ENCODE assay signal across 12 cellular contexts in the genomic region with DNA sequence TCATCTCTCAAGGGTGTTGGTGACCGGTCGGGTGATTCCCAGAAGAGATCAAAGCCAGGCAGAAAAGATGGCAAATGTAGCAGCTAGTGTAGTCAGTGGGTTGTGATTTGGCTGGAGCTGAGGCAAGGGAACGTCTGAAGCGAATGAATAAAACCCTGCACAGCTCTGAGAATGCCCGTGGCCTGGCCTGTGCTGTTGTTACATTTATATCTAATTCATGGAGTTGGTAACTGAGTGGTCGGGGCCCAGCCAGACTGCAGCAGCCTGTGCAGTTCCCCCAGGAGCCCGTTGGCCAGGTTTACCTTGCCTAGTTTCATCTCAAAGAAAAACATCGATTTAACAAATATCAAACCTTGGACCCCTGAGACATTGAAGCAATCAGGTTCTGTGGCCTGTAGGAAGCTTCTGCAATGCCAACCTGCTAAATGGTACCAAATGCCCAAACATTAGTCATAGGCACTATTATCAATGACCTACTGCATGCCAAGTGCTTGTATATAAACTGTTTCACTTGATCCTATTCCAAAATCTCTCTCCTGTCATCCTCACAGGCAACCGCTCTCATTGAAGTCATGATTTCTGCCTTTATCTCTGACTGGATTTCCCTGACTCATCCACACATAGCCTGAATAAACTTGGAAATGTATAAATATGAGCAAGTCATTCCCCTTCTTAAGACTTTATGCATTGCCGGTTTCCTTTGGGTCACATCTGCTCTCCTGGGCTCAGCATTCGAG.
DNase-seq lines count a peak whose midpoint lies in the region; ATAC-seq, FAIRE-seq and TF ChIP-seq lines count a peak whose summit lies in the region.
"Had no signal": no experiment of that assay in that cellular context is flagged by ENCODE, and none has a peak within 500 bp of the region (broad histone marks: within the 10 kb centered on the region; RNA-seq: fewer than 3 reads in every experiment).

No MANE protein-coding gene starts in this region.

- no peak for TF ChIP-seq CTCF in CD4-positive, alpha-beta T cell (IDR thresholded peaks at IDR 0.05)

- no peaks in the 10 kb centered on the region for H3K36me3 Mint-ChIP-seq in CD4-positive, alpha-beta T cell (ENCODE audit: low read depth)
- H3K36me3 Mint-ChIP-seq: natural killer cell treated with Interleukin-12 subunit alpha and Interleukin-12 subunit beta and Interleukin-15 and Interleukin-18, amount 100 ng/mL, for 72 hours had no signal

- no peak for FAIRE-seq in RCC 7860 (lab: Jason Lieb, UNC)
- no peak for FAIRE-seq in HTR-8/SVneo (lab: Jason Lieb, UNC)
- FAIRE-seq: K562 had no signal

- 76% methylated on average over 11 of the region's 11 CpGs for WGBS in right cardiac atrium

- no peaks in the 10 kb centered on the region for H3K4me1 Mint-ChIP-seq in CD4-positive, alpha-beta T cell (ENCODE audit: low read depth)

- no peak overlapping the region for H3K4me3 ChIP-seq in right cardiac atrium (ENCODE audit: low read length)
- H3K4me3 ChIP-seq: body of pancreas, K562 had no signal

- H3K27me3 Mint-ChIP-seq in CD4-positive, alpha-beta T cell, result no peaks in the 10 kb centered on the region
- H3K27me3 Mint-ChIP-seq: natural killer cell treated with Interleukin-12 subunit alpha and Interleukin-12 subunit beta and Interleukin-15 and Interleukin-18, amount 100 ng/mL, for 72 hours had no signal

- no peaks in the 10 kb centered on the region for H3K9me3 Mint-ChIP-seq in CD4-positive, alpha-beta T cell
- H3K9me3 Mint-ChIP-seq: natural killer cell treated with Interleukin-12 subunit alpha and Interleukin-12 subunit beta and Interleukin-15 and Interleukin-18, amount 100 ng/mL, for 72 hours had no signal

- no peaks in the 10 kb centered on the region for H3K9me3 ChIP-seq in right cardiac atrium (ENCODE audit: control insufficient read depth, low read length)
- no peaks in the 10 kb centered on the region for H3K9me3 ChIP-seq in CD4-positive, alpha-beta T cell (ENCODE audit: control insufficient read depth, low read length)
- H3K9me3 ChIP-seq: body of pancreas had no signal

- peak; percentile 28 for DNase-seq in GOT3 (lab: John Stamatoyannopoulos, UW)
- DNase-seq in amniotic stem cell (lab: John Stamatoyannopoulos, UW), result peak; percentile 51
- peak in 1 of 3 donors; percentile 61 for DNase-seq in right cardiac atrium
- DNase-seq in stromal cell of bone marrow (ENCODE audit: low read depth), result peak; percentile 69
- DNase-seq in CD4-positive, alpha-beta T cell, result no peak
- no peak for DNase-seq in RCC 7860 (ENCODE audit: low spot score)
- DNase-seq in HTR-8/SVneo (ENCODE audit: insufficient read length, low spot score), result no peak
- DNase-seq: NCI-H69 had no signal

- peaks cover 7% of the 10 kb centered on the region for H3K4me1 ChIP-seq in right cardiac atrium (ENCODE audit: control insufficient read depth, insufficient read depth, low read length)

- no peak overlapping the region for H3K4me3 Mint-ChIP-seq in CD4-positive, alpha-beta T cell
- H3K4me3 Mint-ChIP-seq: natural killer cell treated with Interleukin-12 subunit alpha and Interleukin-12 subunit beta and Interleukin-15 and Interleukin-18, amount 100 ng/mL, for 72 hours had no signal

- H3K27me3 ChIP-seq in right cardiac atrium (ENCODE audit: control insufficient read depth, insufficient read depth), result no peaks in the 10 kb centered on the region
- H3K27me3 ChIP-seq in CD4-positive, alpha-beta T cell (ENCODE audit: control insufficient read depth, insufficient read depth, low read length), result no peaks in the 10 kb centered on the region
- H3K27me3 ChIP-seq: body of pancreas had no signal

- ATAC-seq in right cardiac atrium (peak in 1 of 2 donors; percentile 13), HG02759 (IDR thresholded peaks at IDR 0.05; ENCODE audit: unreplicated experiment) (no peak)
- ATAC-seq in CD4-positive, alpha-beta T cell (ENCODE audit: poor library complexity), result no peak
- ATAC-seq: body of pancreas; K562; natural killer cell treated with Interleukin-12 subunit alpha and Interleukin-12 subunit beta and Interleukin-15 and Interleukin-18, amount 100 ng/mL, for 72 hours had no signal

- no peak overlapping the region for H3K27ac Mint-ChIP-seq in CD4-positive, alpha-beta T cell
- H3K27ac Mint-ChIP-seq: natural killer cell treated with Interleukin-12 subunit alpha and Interleukin-12 subunit beta and Interleukin-15 and Interleukin-18, amount 100 ng/mL, for 72 hours had no signal

- POLR2A ChIA-PET in CD4-positive, alpha-beta T cell (lab: Charles Lee), result no interaction called here

- H3K27ac ChIP-seq in right cardiac atrium (ENCODE audit: low read length), result peak overlapping the region; percentile 54
- H3K27ac ChIP-seq in CD4-positive, alpha-beta T cell (ENCODE audit: low read depth, low read length), result no peak overlapping the region

- intact Hi-C loops in right cardiac atrium (cut with DNase I), result no loop called here
- intact Hi-C loops in CD4-positive, alpha-beta T cell (cut with DNase I, micrococcal nuclease), result no loop called here

- CTCF ChIA-PET in CD4-positive, alpha-beta T cell (lab: Charles Lee), result no interaction called here

Comparison
In these comparisons a context has a peak if more than half of its experiments do, and no peak if none do; other contexts are left out.
1. DNase-seq: peak in GOT3 (single experiment), amniotic stem cell (single experiment) and stromal cell of bone marrow (single experiment); none in CD4-positive, alpha-beta T cell (0 of 10), RCC 7860 (single experiment) and HTR-8/SVneo (single experiment).